Comparison of ENCODE assay signal across 21 cellular contexts in the genomic region with DNA sequence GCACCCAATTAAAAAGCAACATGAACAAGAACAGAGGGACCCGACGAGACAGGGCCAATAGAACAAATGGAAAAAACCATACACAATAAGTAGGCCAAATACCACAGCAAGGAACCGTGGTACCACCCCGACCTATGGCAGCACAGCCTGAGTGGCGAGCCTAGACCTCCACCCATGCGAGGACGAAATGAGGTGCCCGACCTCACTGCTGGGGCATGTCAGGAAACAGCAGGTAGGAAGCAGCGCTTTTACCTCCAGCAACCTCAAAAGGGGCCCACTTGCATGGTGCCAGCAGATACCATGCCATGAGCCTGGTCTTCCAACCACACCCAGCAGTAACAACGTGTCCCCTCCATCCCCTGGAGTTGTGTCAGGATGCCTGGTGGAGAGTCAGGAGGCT.
DNase-seq lines count a peak whose midpoint lies in the region; ATAC-seq, FAIRE-seq and TF ChIP-seq lines count a peak whose summit lies in the region.
"Had no signal": no experiment of that assay in that cellular context is flagged by ENCODE, and none has a peak within 500 bp of the region (broad histone marks: within the 10 kb centered on the region; RNA-seq: fewer than 3 reads in every experiment).

No MANE protein-coding gene starts in this region.

- H4K91ac ChIP-seq in neuronal stem cell (ENCODE audit: low read depth, low read length, poor library complexity): no peak overlapping the region

- H4K8ac ChIP-seq in neuronal stem cell (ENCODE audit: low read depth, low read length): no peak overlapping the region

- H2AK5ac ChIP-seq in neuronal stem cell (ENCODE audit: low read depth, low read length): peak overlapping the region; percentile 39

- H2BK120ac ChIP-seq in neuronal stem cell (ENCODE audit: low read depth, low read length): no peak overlapping the region

- H3K36me3 ChIP-seq in left ventricle myocardium inferior (peaks cover 10% of the 10 kb centered on the region), heart right ventricle (peaks cover 0 to 20% (median 0%) of the 10 kb centered on the region in 9 donors), bronchial epithelial cell (ENCODE audit: control insufficient read depth, insufficient read depth, low read length) (no peaks in the 10 kb centered on the region), neuronal stem cell (replicated peaks in 1 of 2; ENCODE audit: control insufficient read depth in 2 of 2, insufficient read depth in 2 of 2, low read length in 2 of 2) (peaks cover 0 to 2% of the 10 kb centered on the region in 2 donors), upper lobe of right lung (no peaks in the 10 kb centered on the region)
- H3K36me3 ChIP-seq: BE2C had no signal

- H3K27me3 ChIP-seq in left ventricle myocardium inferior (ENCODE audit: low read depth) (no peaks in the 10 kb centered on the region), heart right ventricle (no peaks in the 10 kb centered on the region), bronchial epithelial cell (ENCODE audit: control insufficient read depth, insufficient read depth, low read length) (no peaks in the 10 kb centered on the region), neuronal stem cell (ENCODE audit: control insufficient read depth in 3 of 3, insufficient read depth in 3 of 3, low read depth in 1 of 3, low read length in 3 of 3) (no peaks in the 10 kb centered on the region), upper lobe of right lung (no peaks in the 10 kb centered on the region)
- H3K27me3 ChIP-seq: BE2C had no signal

- no peak overlapping the region for H2BK5ac ChIP-seq in neuronal stem cell (ENCODE audit: low read length)

- H3K27ac ChIP-seq in left ventricle myocardium inferior (replicated peaks): no peak overlapping the region
- no peak overlapping the region for H3K27ac ChIP-seq in heart right ventricle
- no peak overlapping the region for H3K27ac ChIP-seq in neuronal stem cell (replicated peaks; ENCODE audit: low read length)
- H3K27ac ChIP-seq in upper lobe of right lung: no peak overlapping the region
- H3K27ac ChIP-seq: BLaER1 treated with 17β-estradiol and CSF1 and Interleukin-3, amounts not matched to agents 10 nM and 100 nM had no signal

- H3K9me3 ChIP-seq in left ventricle myocardium inferior (replicated peaks) (no peaks in the 10 kb centered on the region), heart right ventricle (no peaks in the 10 kb centered on the region), neuronal stem cell (replicated peaks in 1 of 2; ENCODE audit: control insufficient read depth in 2 of 2, insufficient read depth in 1 of 2, low read depth in 1 of 2, low read length in 2 of 2) (peaks cover 2% of the 10 kb centered on the region in 2 donors), upper lobe of right lung (no peaks in the 10 kb centered on the region)
- H3K9me3 ChIP-seq: BE2C had no signal

- no peak overlapping the region for H3K4ac ChIP-seq in neuronal stem cell (ENCODE audit: low read length)

- H3K4me1 ChIP-seq in left ventricle myocardium inferior (no peaks in the 10 kb centered on the region), heart right ventricle (no peaks in the 10 kb centered on the region), neuronal stem cell (ENCODE audit: control insufficient read depth in 2 of 2, insufficient read depth in 1 of 2, low read depth in 1 of 2, low read length in 2 of 2) (peaks cover 0 to 8% of the 10 kb centered on the region in 2 donors), upper lobe of right lung (no peaks in the 10 kb centered on the region)
- H3K4me1 ChIP-seq: BE2C had no signal

- intact Hi-C loops in left ventricle myocardium inferior (cut with micrococcal nuclease): no loop called here
- intact Hi-C loops in heart right ventricle (cut with DNase I): loop anchor here in 1 of 10 donors (5.0 kb wide), 1 partner anchor 49 kb away; no protein-coding TSS in a partner anchor
- intact Hi-C loops in upper lobe of right lung (cut with DNase I): no loop called here

- FAIRE-seq in bronchial epithelial cell (lab: Jason Lieb, UNC): peak; percentile 32
- FAIRE-seq: D721Med, GM12891, GM18507, H54 had no signal

- no peak overlapping the region for H3K4me3 ChIP-seq in left ventricle myocardium inferior
- H3K4me3 ChIP-seq in heart right ventricle: no peak overlapping the region
- no peak overlapping the region for H3K4me3 ChIP-seq in bronchial epithelial cell (ENCODE audit: low read depth, low read length)
- H3K4me3 ChIP-seq in neuronal stem cell (ENCODE audit: low read length in 2 of 2): no peak overlapping the region
- no peak overlapping the region for H3K4me3 ChIP-seq in upper lobe of right lung
- H3K4me3 ChIP-seq: BLaER1 treated with 17β-estradiol and CSF1 and Interleukin-3, amounts not matched to agents 10 nM and 100 nM had no signal

- DNase-seq in left ventricle myocardium inferior (peak; percentile 4), heart right ventricle (no peak), bronchial epithelial cell (ENCODE audit: low read depth) (no peak), neuronal stem cell (ENCODE audit: low spot score) (no peak), upper lobe of right lung (peak; percentile 27), EL (no peak)
- DNase-seq: BE2C; CD4-positive, alpha-beta T cell; CD8-positive, alpha-beta memory T cell; DMS 273 treated with DMSO at 0.1 percent for 48 hours; DMS79; GF-D8; GOT3; HCEC 1CT had no signal

- no peak overlapping the region for H2AFZ ChIP-seq in neuronal stem cell (ENCODE audit: low read length)

- no peak overlapping the region for H2BK15ac ChIP-seq in neuronal stem cell (ENCODE audit: low read length)

- no peak overlapping the region for H3K23ac ChIP-seq in neuronal stem cell (ENCODE audit: low read depth, low read length, poor library complexity)

- ATAC-seq in heart right ventricle: no peak
- ATAC-seq in upper lobe of right lung: no peak
- no peak for ATAC-seq in HG02759 (IDR thresholded peaks at IDR 0.05; ENCODE audit: unreplicated experiment)
- ATAC-seq in GM21825 (IDR thresholded peaks at IDR 0.05; ENCODE audit: unreplicated experiment): no peak

- peak overlapping the region; percentile 49 for H3K14ac ChIP-seq in neuronal stem cell (ENCODE audit: low read length)

- no peak overlapping the region for H3K18ac ChIP-seq in neuronal stem cell (ENCODE audit: low read length)

- H3K4me2 ChIP-seq in neuronal stem cell (ENCODE audit: insufficient read depth, low read length, poor library complexity, severe bottlenecking): no peak overlapping the region
- H3K4me2 ChIP-seq: BLaER1 treated with 17β-estradiol and CSF1 and Interleukin-3, amounts not matched to agents 10 nM and 100 nM had no signal

- H3K9ac ChIP-seq in neuronal stem cell (ENCODE audit: low read depth, low read length, poor library complexity): peak overlapping the region; percentile 5
- H3K9ac ChIP-seq: BLaER1 treated with 17β-estradiol and CSF1 and Interleukin-3, amounts not matched to agents 10 nM and 100 nM had no signal

- no peak overlapping the region for H2BK12ac ChIP-seq in neuronal stem cell (ENCODE audit: low read length)

- TF ChIP-seq CTCF in left ventricle myocardium inferior (IDR thresholded peaks at IDR 0.05; ENCODE audit: borderline replicate concordance) (no peak), heart right ventricle (IDR thresholded peaks at IDR 0.05) (no peak), bronchial epithelial cell (IDR thresholded peaks at IDR 0.05; ENCODE audit: insufficient read depth, low read length, severe bottlenecking) (no peak), upper lobe of right lung (IDR thresholded peaks at IDR 0.05) (no peak)

- WGBS in heart right ventricle, 2 donors: 91 to 95% methylated on average over 10 of the region's 10 CpGs
- no CpG with 5 or more reads among the region's 10 CpGs for WGBS in neuronal stem cell (ENCODE audit: extremely low coverage in 2 of 2, insufficient read length in 2 of 2, insufficient replicate concordance in 1 of 2), 2 donors

- H3K79me1 ChIP-seq in neuronal stem cell (ENCODE audit: low read depth, low read length): no peaks in the 10 kb centered on the region

Comparison
In these comparisons a context has a peak if more than half of its experiments do, and no peak if none do; other contexts are left out.
1. DNase-seq: peak in left ventricle myocardium inferior (single experiment) and upper lobe of right lung (single experiment); none in heart right ventricle (0 of 2), bronchial epithelial cell (single experiment), neuronal stem cell (single experiment) and EL (single experiment).